23 cellular contexts compared by ENCODE assay signal in the genomic region with DNA sequence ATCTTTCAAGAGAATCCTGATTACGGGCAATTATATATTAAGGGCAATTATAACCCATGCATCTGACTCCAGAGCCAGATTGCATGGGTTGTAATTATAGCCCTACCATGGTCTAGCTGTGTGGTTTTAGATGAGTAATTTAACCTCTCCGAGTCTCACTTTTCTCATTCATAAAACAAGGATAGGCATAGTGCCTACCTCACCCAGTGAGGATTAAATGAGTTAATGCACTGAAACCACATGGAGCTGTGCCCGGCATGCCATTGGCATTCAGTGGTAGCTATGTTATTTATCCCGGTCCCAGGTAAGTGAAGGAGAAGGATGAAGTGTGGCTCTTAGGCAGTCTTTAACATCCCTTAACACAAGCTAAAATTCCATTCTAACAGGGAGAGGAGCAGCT. TPM values are rescaled to one million over a fixed set of nuclear protein-coding genes. Genes with fewer than 3 reads are reported as not detected.
DNase-seq lines count a peak whose midpoint lies in the region; ATAC-seq, FAIRE-seq and TF ChIP-seq lines count a peak whose summit lies in the region.
"Had no signal": no experiment of that assay in that cellular context is flagged by ENCODE, and none has a peak within 500 bp of the region (broad histone marks: within the 10 kb centered on the region; RNA-seq: fewer than 3 reads in every experiment).

No MANE protein-coding gene starts in this region.

- H3K27ac Mint-ChIP-seq in IgD-negative memory B cell (peak overlapping the region in 2 of 3 donors; percentile 8 to 69), osteocyte (ENCODE audit: unreplicated experiment) (no peak overlapping the region), CD14-positive monocyte (peak overlapping the region in 2 of 7 donors; percentile 46 to 55)
- H3K27ac Mint-ChIP-seq in stimulated activated effector memory CD8-positive, alpha-beta T cell treated with anti-CD3 and anti-CD28 coated beads, Interleukin-12 subunit alpha, Interleukin-12 subunit beta, amount 100 ng/mL, for 72 hours = no peak overlapping the region
- H3K27ac Mint-ChIP-seq: B cell, H9 had no signal

- ATAC-seq in stimulated activated effector memory CD8-positive, alpha-beta T cell treated with anti-CD3 and anti-CD28 coated beads, Interleukin-12 subunit alpha, Interleukin-12 subunit beta, amount 100 ng/mL, for 72 hours = peak; percentile 52
- ATAC-seq: Right ventricle myocardium inferior had no signal

- TF ChIP-seq CTCF in esophagus squamous epithelium (IDR thresholded peaks at IDR 0.05) (no peak), osteocyte (IDR thresholded peaks at IDR 0.05) (no peak), CD14-positive monocyte (IDR thresholded peaks at IDR 0.05) (no peak)

- H3K27me3 ChIP-seq in esophagus squamous epithelium = peaks cover 0 to 5% (median 0%) of the 10 kb centered on the region in 4 donors

- H3K27me3 Mint-ChIP-seq in IgD-negative memory B cell = peaks cover 2% of the 10 kb centered on the region
- no peaks in the 10 kb centered on the region for H3K27me3 Mint-ChIP-seq in osteocyte (ENCODE audit: unreplicated experiment)
- H3K27me3 Mint-ChIP-seq in CD14-positive monocyte (ENCODE audit: low read depth in 3 of 3) = no peaks in the 10 kb centered on the region
- H3K27me3 Mint-ChIP-seq: B cell; CD8-positive, alpha-beta memory T cell had no signal

- no peak overlapping the region for H3K4me3 Mint-ChIP-seq in IgD-negative memory B cell
- H3K4me3 Mint-ChIP-seq in stimulated activated effector memory CD8-positive, alpha-beta T cell treated with anti-CD3 and anti-CD28 coated beads, Interleukin-12 subunit alpha, Interleukin-12 subunit beta, amount 100 ng/mL, for 72 hours = no peak overlapping the region
- no peak overlapping the region for H3K4me3 Mint-ChIP-seq in osteocyte (ENCODE audit: unreplicated experiment)
- no peak overlapping the region for H3K4me3 Mint-ChIP-seq in CD14-positive monocyte
- H3K4me3 Mint-ChIP-seq: B cell, H9 had no signal

- intact Hi-C loops in esophagus squamous epithelium (cut with DNase I) = no loop called here
- intact Hi-C loops in CD14-positive monocyte (cut with micrococcal nuclease) = loop anchor here (5.0 kb wide), 1 partner anchor 37 kb away; no protein-coding TSS in a partner anchor

- peaks cover 0 to 31% (median 0%) of the 10 kb centered on the region in 3 donors for H3K36me3 ChIP-seq in esophagus squamous epithelium

- no peak overlapping the region for H3K4me3 ChIP-seq in esophagus squamous epithelium
- H3K4me3 ChIP-seq: PC-9, SK-N-MC had no signal

- H3K27ac ChIP-seq in esophagus squamous epithelium = peak overlapping the region in 3 of 4 donors; percentile 57 to 81 (median 66)
- H3K27ac ChIP-seq: PC-9, SK-N-MC had no signal

- DNase-seq in RCC 7860 (ENCODE audit: low spot score) (peak; percentile 29), esophagus squamous epithelium (lab: John Stamatoyannopoulos, UW) (no peak), osteocyte (ENCODE audit: extremely low spot score, unreplicated experiment) (no peak), CD14-positive monocyte (ENCODE audit: low spot score) (no peak), NCI-H146 treated with DMSO at 0.1 percent for 48 hours (lab: John Stamatoyannopoulos, UW; ENCODE audit: unreplicated experiment) (no peak)
- no peak for DNase-seq in stimulated activated effector memory CD8-positive, alpha-beta T cell treated with anti-CD3 and anti-CD28 coated beads, Interleukin-12 subunit alpha, Interleukin-12 subunit beta, amount 100 ng/mL, for 72 hours (ENCODE audit: low spot score in 2 of 2)
- DNase-seq: CD8-positive, alpha-beta memory T cell; DMS79 treated with DMSO at 0.1 percent for 48 hours; H9; Kasumi-1; NCI-H1417; NCI-H2029; NCI-H2171; NCI-H446; NCI-H774; PC-9 had no signal

- WGBS in esophagus squamous epithelium, 2 donors = 31 to 53% methylated on average over 3 to 4 of the region's 4 CpGs

- peaks cover 2 to 7% (median 2%) of the 10 kb centered on the region in 3 donors for H3K9me3 Mint-ChIP-seq in IgD-negative memory B cell
- H3K9me3 Mint-ChIP-seq in stimulated activated effector memory CD8-positive, alpha-beta T cell treated with anti-CD3 and anti-CD28 coated beads, Interleukin-12 subunit alpha, Interleukin-12 subunit beta, amount 100 ng/mL, for 72 hours = peaks cover 11% of the 10 kb centered on the region
- peaks cover 11% of the 10 kb centered on the region for H3K9me3 Mint-ChIP-seq in osteocyte (ENCODE audit: unreplicated experiment)
- H3K9me3 Mint-ChIP-seq in CD14-positive monocyte = peaks cover 20 to 30% (median 27%) of the 10 kb centered on the region in 7 donors

- TF ChIP-seq POLR2A in esophagus squamous epithelium (IDR thresholded peaks at IDR 0.05) = no peak

- H3K36me3 Mint-ChIP-seq in IgD-negative memory B cell (peaks cover 23% of the 10 kb centered on the region), osteocyte (ENCODE audit: unreplicated experiment) (no peaks in the 10 kb centered on the region), CD14-positive monocyte (peaks cover 89 to 97% of the 10 kb centered on the region in 2 donors)
- H3K36me3 Mint-ChIP-seq in stimulated activated effector memory CD8-positive, alpha-beta T cell treated with anti-CD3 and anti-CD28 coated beads, Interleukin-12 subunit alpha, Interleukin-12 subunit beta, amount 100 ng/mL, for 72 hours = peaks cover 85% of the 10 kb centered on the region

- peaks cover 0 to 26% (median 24%) of the 10 kb centered on the region in 3 donors for H3K9me3 ChIP-seq in esophagus squamous epithelium

- H3K4me1 ChIP-seq in esophagus squamous epithelium = peaks cover 0 to 29% (median 6%) of the 10 kb centered on the region in 3 donors

- FAIRE-seq in RCC 7860 (lab: Jason Lieb, UNC) = peak; percentile 59

- H3K4me1 Mint-ChIP-seq in IgD-negative memory B cell (peaks cover 13 to 21% (median 19%) of the 10 kb centered on the region in 3 donors), osteocyte (ENCODE audit: unreplicated experiment) (no peaks in the 10 kb centered on the region), CD14-positive monocyte (peaks cover 30% of the 10 kb centered on the region)
- peaks cover 42% of the 10 kb centered on the region for H3K4me1 Mint-ChIP-seq in stimulated activated effector memory CD8-positive, alpha-beta T cell treated with anti-CD3 and anti-CD28 coated beads, Interleukin-12 subunit alpha, Interleukin-12 subunit beta, amount 100 ng/mL, for 72 hours
- H3K4me1 Mint-ChIP-seq: H9 had no signal

RNA-seq across cellular contexts. Expression of gene SNX20, which starts 6.3 kb away (rescaled TPM):
- polyA plus RNA-seq in IgD-negative memory B cell = 44.6 TPM
- 1 to 10 TPM in 2 of 4 donors, under 1 TPM in 2; 0.38 to 2.9 (median 1.7) TPM for total RNA-seq in esophagus squamous epithelium
- total RNA-seq in osteocyte = not detected in 2 replicates
- 10 to 100 TPM; 51.0 to 83.2 TPM for polyA plus RNA-seq in CD14-positive monocyte
- total RNA-seq: G401, H9, PC-9 had no signal
- polyA plus RNA-seq: AG04450 had no signal

RNA-seq across cellular contexts. Expression of gene NOD2, which starts 18.6 kb away (rescaled TPM):
- polyA plus RNA-seq in IgD-negative memory B cell = 0.86 TPM
- 10 to 100 TPM; 10.5 to 28.1 (median 21.6) TPM for total RNA-seq in esophagus squamous epithelium
- not detected in 2 replicates for total RNA-seq in osteocyte
- polyA plus RNA-seq in CD14-positive monocyte = 10 to 100 TPM; 18.5 to 29.7 TPM
- total RNA-seq: G401, HT-29 had no signal
- polyA plus RNA-seq: AG04450 had no signal

Comparison
In these comparisons a context has a peak if more than half of its experiments do, and no peak if none do; other contexts are left out.
1. H3K27ac Mint-ChIP-seq: peak in IgD-negative memory B cell (2 of 3); none in stimulated activated effector memory CD8-positive, alpha-beta T cell treated with anti-CD3 and anti-CD28 coated beads, Interleukin-12 subunit alpha, Interleukin-12 subunit beta, amount 100 ng/mL, for 72 hours (single experiment) and osteocyte (single experiment).
2. RNA of gene NOD2, which starts 18.6 kb away (total RNA-seq): 10.5 to 28.1 TPM in esophagus squamous epithelium; not detected in osteocyte; every median in the first group is over 10 times any median in the second.